8 cellular contexts compared by ENCODE assay signal in the genomic region with DNA sequence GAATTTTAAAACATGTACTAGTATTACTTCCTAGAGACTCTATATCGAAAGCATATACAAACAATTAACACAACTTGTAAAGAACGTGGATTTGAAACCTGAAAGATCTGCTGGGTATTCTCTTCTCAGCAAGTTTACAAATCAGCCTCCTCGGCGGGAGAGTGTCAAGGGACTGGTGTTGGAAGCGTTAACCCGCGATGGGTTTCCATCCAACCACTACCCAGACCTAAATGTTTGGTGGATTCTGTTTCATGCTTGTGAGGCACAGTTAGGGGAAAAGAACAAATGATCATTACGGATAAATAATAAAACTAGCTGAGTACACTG. TPM values are rescaled to one million over a fixed set of nuclear protein-coding genes. Genes with fewer than 3 reads are reported as not detected.
DNase-seq lines count a peak whose midpoint lies in the region; ATAC-seq and TF ChIP-seq lines count a peak whose summit lies in the region.

No MANE protein-coding gene starts in this region.

- peak overlapping the region; percentile 74 for H3K4me3 ChIP-seq in GM12864 (ENCODE audit: low read depth, low read length)
- peak overlapping the region; percentile 74 for H3K4me3 ChIP-seq in Jurkat, Clone E6-1 (ENCODE audit: low read length)
- H3K4me3 ChIP-seq in foreskin fibroblast (ENCODE audit: low read depth in 1 of 2, low read length in 2 of 2): peak overlapping the region; percentile 85 to 87

- peak overlapping the region; percentile 90 to 100 for H3K4me3 Mint-ChIP-seq in activated T-cell treated with anti-CD3 and anti-CD28 coated beads, Interleukin-2, amount 50 U/mL, for 72 hours

- H3K27me3 Mint-ChIP-seq in activated T-cell treated with anti-CD3 and anti-CD28 coated beads, Interleukin-2, amount 50 U/mL, for 72 hours (ENCODE audit: low read depth): no peaks in the 10 kb centered on the region

- peak overlapping the region; percentile 100 for H3K27ac Mint-ChIP-seq in activated T-cell treated with anti-CD3 and anti-CD28 coated beads, Interleukin-2, amount 50 U/mL, for 72 hours

- DNase-seq in GM12864 (ENCODE audit: low read depth) (no peak), foreskin fibroblast (peak in 1 of 2 donors; percentile 9), posterior vena cava (ENCODE audit: low spot score) (peak; percentile 56), SW 1271 (lab: John Stamatoyannopoulos, UW) (no peak), HK-2 (ENCODE audit: unreplicated experiment) (no peak)
- DNase-seq in Jurkat, Clone E6-1 (ENCODE audit: low read depth, low spot score): no peak
- DNase-seq in activated T-cell treated with anti-CD3 and anti-CD28 coated beads, Interleukin-2, amount 50 U/mL, for 72 hours: no peak

- no peaks in the 10 kb centered on the region for H3K9me3 Mint-ChIP-seq in activated T-cell treated with anti-CD3 and anti-CD28 coated beads, Interleukin-2, amount 50 U/mL, for 72 hours

- intact Hi-C loops in posterior vena cava (cut with DNase I): no loop called here

- TF ChIP-seq CTCF in GM12864 (IDR thresholded peaks at IDR 0.05; ENCODE audit: low read depth, low read length, missing control alignments): no peak
- no peak for TF ChIP-seq CTCF in foreskin fibroblast (IDR thresholded peaks at IDR 0.05; ENCODE audit: low read depth, low read length)

- H3K36me3 Mint-ChIP-seq in activated T-cell treated with anti-CD3 and anti-CD28 coated beads, Interleukin-2, amount 50 U/mL, for 72 hours (ENCODE audit: insufficient read depth in 2 of 2): peaks cover 3 to 7% of the 10 kb centered on the region in 2 donors

- peaks cover 27% of the 10 kb centered on the region for H3K4me1 Mint-ChIP-seq in activated T-cell treated with anti-CD3 and anti-CD28 coated beads, Interleukin-2, amount 50 U/mL, for 72 hours (ENCODE audit: low read depth)

- peak; percentile 19 for ATAC-seq in GM21529 (IDR thresholded peaks at IDR 0.05; ENCODE audit: unreplicated experiment)
- ATAC-seq in activated T-cell treated with anti-CD3 and anti-CD28 coated beads, Interleukin-2, amount 50 U/mL, for 72 hours (replicated peaks in 1 of 2): no peak

RNA-seq across cellular contexts. Expression of gene C2orf42, which starts 0.8 kb away (rescaled TPM):
- 13.3 TPM for polyA plus RNA-seq in Jurkat, Clone E6-1 (2012; ENCODE audit: insufficient read depth, insufficient read length)
- total RNA-seq in activated T-cell treated with anti-CD3 and anti-CD28 coated beads, Interleukin-2, amount 50 U/mL, for 72 hours: 10 to 100 TPM; 28.0 to 29.3 TPM
- 10 to 100 TPM; 13.1 to 17.8 TPM for total RNA-seq in posterior vena cava

RNA-seq across cellular contexts. Expression of gene TIA1, which starts 58.4 kb away (rescaled TPM):
- 150 TPM for polyA plus RNA-seq in Jurkat, Clone E6-1 (2012; ENCODE audit: insufficient read depth, insufficient read length)
- 100 to 1,000 TPM; 113 to 119 TPM for total RNA-seq in activated T-cell treated with anti-CD3 and anti-CD28 coated beads, Interleukin-2, amount 50 U/mL, for 72 hours
- total RNA-seq in posterior vena cava: 10 to 100 TPM; 53.4 to 77.3 TPM
